In genomic region chr22:38257650-38258246, GRCh38 we compare ENCODE assay signal across 10 cellular contexts. TPM values are rescaled to one million over a fixed set of nuclear protein-coding genes. Genes with fewer than 3 reads are reported as not detected.
DNase-seq lines count a peak whose midpoint lies in the region; ATAC-seq, FAIRE-seq and TF ChIP-seq lines count a peak whose summit lies in the region.
"Had no signal": no experiment of that assay in that cellular context is flagged by ENCODE, and none has a peak within 500 bp of the region (broad histone marks: within the 10 kb centered on the region; RNA-seq: fewer than 3 reads in every experiment).

No MANE protein-coding gene starts in this region.

- DNase-seq in AG10803 (ENCODE audit: low read depth) (no peak), NCI-H2107 (lab: John Stamatoyannopoulos, UW) (peak; percentile 42), neural progenitor cell (ENCODE audit: low spot score) (no peak), HTR-8/SVneo (ENCODE audit: insufficient read length, low spot score) (no peak), T-helper 9 cell (no peak), H7 (no peak)
- DNase-seq: nephron progenitor cell; stimulated activated CD8-positive, alpha-beta memory T cell treated with anti-CD3 and anti-CD28 coated beads, Interleukin-4, amount 100 ng/mL, for 48 hours had no signal

- H3K4me3 ChIP-seq in AG10803 (ENCODE audit: low read length) (peak overlapping the region; percentile 50), duodenal mucosa (ENCODE audit: low read depth in 1 of 2, low read length in 2 of 2) (peak overlapping the region; percentile 53 to 58), neural progenitor cell (no peak overlapping the region), H7 (ENCODE audit: insufficient read depth, low read depth, low read length) (no peak overlapping the region)

- H3K9me3 Mint-ChIP-seq in neural progenitor cell, result no peaks in the 10 kb centered on the region
- H3K9me3 Mint-ChIP-seq: nephron progenitor cell had no signal

- no peak for FAIRE-seq in HTR-8/SVneo (lab: Jason Lieb, UNC)

- H3K27ac Mint-ChIP-seq in neural progenitor cell, result peak overlapping the region; percentile 27

- H3K27me3 ChIP-seq in duodenal mucosa (ENCODE audit: control insufficient read depth in 1 of 2, insufficient read depth in 2 of 2, low read length in 2 of 2), result no peaks in the 10 kb centered on the region
- H3K27me3 ChIP-seq in neural progenitor cell, result no peaks in the 10 kb centered on the region
- no peaks in the 10 kb centered on the region for H3K27me3 ChIP-seq in H7 (ENCODE audit: control insufficient read depth, insufficient read depth, low read length)

- peaks cover 47% of the 10 kb centered on the region for H3K4me1 Mint-ChIP-seq in neural progenitor cell

- no peak overlapping the region for H3K4me2 ChIP-seq in neural progenitor cell

- H3K79me2 ChIP-seq in neural progenitor cell (ENCODE audit: low read depth), result peaks cover 93% of the 10 kb centered on the region

- peaks cover 45% of the 10 kb centered on the region for H4K20me1 ChIP-seq in neural progenitor cell (ENCODE audit: low read depth)

- no peaks in the 10 kb centered on the region for H3K9me3 ChIP-seq in duodenal mucosa (ENCODE audit: control insufficient read depth in 1 of 2, low read length in 2 of 2)
- no peaks in the 10 kb centered on the region for H3K9me3 ChIP-seq in neural progenitor cell (ENCODE audit: low read depth)

- 0 out of 2 replicates have a peak, but pooled peaks have one; percentile 4 for TF ChIP-seq CTCF in AG10803 (conservative IDR thresholded peaks at IDR 0.05; ENCODE audit: low read length)
- TF ChIP-seq CTCF in neural progenitor cell (IDR thresholded peaks at IDR 0.05), result no peak

- H3K9ac ChIP-seq in duodenal mucosa (ENCODE audit: low read depth in 1 of 2, low read length in 2 of 2), result peak overlapping the region; percentile 21 to 65
- peak overlapping the region; percentile 1 for H3K9ac ChIP-seq in neural progenitor cell

- no peaks in the 10 kb centered on the region for H3K36me3 ChIP-seq in duodenal mucosa (ENCODE audit: control insufficient read depth in 1 of 2, insufficient read depth in 2 of 2, low read length in 2 of 2)
- H3K36me3 ChIP-seq in neural progenitor cell, result no peaks in the 10 kb centered on the region
- no peaks in the 10 kb centered on the region for H3K36me3 ChIP-seq in H7 (replicated peaks; ENCODE audit: control insufficient read depth, insufficient read depth, low read length)

- H3K27me3 Mint-ChIP-seq in neural progenitor cell (ENCODE audit: insufficient read depth, low read depth), result no peaks in the 10 kb centered on the region

- H2AFZ ChIP-seq in neural progenitor cell (replicated peaks), result no peak overlapping the region

- H3K4me1 ChIP-seq in duodenal mucosa (ENCODE audit: control insufficient read depth in 1 of 2, insufficient read depth in 2 of 2, low read length in 2 of 2) (peaks cover 27 to 52% of the 10 kb centered on the region in 2 donors), neural progenitor cell (peaks cover 40% of the 10 kb centered on the region)

- peaks cover 30% of the 10 kb centered on the region for H3F3A ChIP-seq in neural progenitor cell (ENCODE audit: low read depth)

- H3K4me3 Mint-ChIP-seq in neural progenitor cell, result no peak overlapping the region
- H3K4me3 Mint-ChIP-seq: nephron progenitor cell had no signal

- ATAC-seq in GM19324 (IDR thresholded peaks at IDR 0.05; ENCODE audit: low FRiP score, unreplicated experiment), result no peak

- peaks cover 2% of the 10 kb centered on the region for H3K36me3 Mint-ChIP-seq in neural progenitor cell

- H3K27ac ChIP-seq in duodenal mucosa (ENCODE audit: low read depth, low read length) (peak overlapping the region; percentile 62), neural progenitor cell (peak overlapping the region; percentile 55)

RNA-seq across cellular contexts. Expression of gene TMEM184B, which starts 15.1 kb away (rescaled TPM):
- total RNA-seq in neural progenitor cell (ENCODE audit: low replicate concordance), result 26.5 and 43.3 TPM in 2 replicates
- 44.5 and 46.9 TPM in 2 replicates for total RNA-seq in H7 (2014; rRNA removed; shearing (Covaris generic))

RNA-seq across cellular contexts. Expression of gene MAFF, which starts 56.0 kb away (rescaled TPM):
- total RNA-seq in neural progenitor cell (ENCODE audit: low replicate concordance), result 0.90 and 4.2 TPM in 2 replicates
- 2.6 and 5.3 TPM in 2 replicates for total RNA-seq in H7 (2014; rRNA removed; shearing (Covaris generic))

RNA-seq across cellular contexts. Expression of gene CSNK1E, which starts 59.5 kb away (rescaled TPM):
- total RNA-seq in neural progenitor cell (ENCODE audit: low replicate concordance), result 106 and 205 TPM in 2 replicates
- total RNA-seq in H7 (2014; rRNA removed; shearing (Covaris generic)), result 307 and 335 TPM in 2 replicates

Comparison
In these comparisons a context has a peak if more than half of its experiments do, and no peak if none do; other contexts are left out.
1. H3K4me3 ChIP-seq: peak in AG10803 (single experiment) and duodenal mucosa (2 of 2); none in neural progenitor cell (single experiment) and H7 (single experiment).